ENCODE assay signal across 1 cellular context in the genomic region with DNA sequence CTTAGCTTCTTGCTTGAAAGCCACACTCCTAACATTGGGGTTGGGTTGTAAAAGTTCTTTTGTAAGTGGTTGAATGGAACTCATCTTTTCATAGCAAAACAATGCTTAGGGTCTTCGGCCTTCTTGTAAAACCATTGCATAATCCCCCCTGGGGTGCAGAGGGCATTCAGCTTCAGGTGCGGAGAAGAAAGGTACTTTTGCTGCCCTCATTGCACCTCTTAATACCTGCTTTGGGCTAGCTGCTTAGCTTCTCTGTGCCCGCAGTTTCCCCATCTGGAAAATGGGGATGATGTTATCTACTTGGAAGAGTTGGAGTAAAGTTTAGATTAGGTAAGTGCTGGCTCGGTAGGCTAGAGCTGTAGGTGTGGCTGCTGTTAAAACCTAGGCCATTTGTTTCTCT.
A peak's percentile ranks its signal among the peaks of the same experiment; 100 is the strongest.
TF ChIP-seq lines count a peak whose summit lies in the region.

No MANE protein-coding gene starts in this region.

TF ChIP-seq in K562, 482 proteins besides CTCF, POLR2A, EP300 and RAD21:
- peak; percentile 43 for TF ChIP-seq RBM25 (IDR thresholded peaks at IDR 0.05; ENCODE audit: low read depth, low read length, severe bottlenecking)
- no peak for TF ChIP-seq MCM5 (IDR thresholded peaks at IDR 0.05; ENCODE audit: low read depth)
- TF ChIP-seq, protein P1, sequence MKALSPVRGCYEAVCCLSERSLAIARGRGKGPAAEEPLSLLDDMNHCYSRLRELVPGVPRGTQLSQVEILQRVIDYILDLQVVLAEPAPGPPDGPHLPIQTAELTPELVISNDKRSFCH (CRISPR knock-in tag; IDR thresholded peaks at IDR 0.05) = no peak
- TF ChIP-seq, protein P1 (tag; IDR thresholded peaks at IDR 0.05) = no peak
- TF ChIP-seq HDAC1 (IDR thresholded peaks at IDR 0.05) = no peak
- no peak for TF ChIP-seq ZC3H11A (IDR thresholded peaks at IDR 0.05; ENCODE audit: low read depth, low read length)
- no peak for TF ChIP-seq RUNX1 (IDR thresholded peaks at IDR 0.05; ENCODE audit: low read depth)
